In genomic region chr17:8832711-8833352, GRCh38 we compare ENCODE assay signal across 7 cellular contexts. TPM values are rescaled to one million over a fixed set of nuclear protein-coding genes. Genes with fewer than 3 reads are reported as not detected.
DNase-seq lines count a peak whose midpoint lies in the region; ATAC-seq and TF ChIP-seq lines count a peak whose summit lies in the region.

No MANE protein-coding gene starts in this region.

- peak; percentile 66 for DNase-seq in GM13976 (ENCODE audit: low spot score)
- DNase-seq in SK-MEL-5 (ENCODE audit: low read depth, low spot score) = peak; percentile 48
- DNase-seq in epithelial cell of proximal tubule (ENCODE audit: low read depth) = no peak
- peak; percentile 38 for DNase-seq in stimulated activated CD4-positive, alpha-beta T cell treated with anti-CD3 and anti-CD28 coated beads, Interleukin-4, amount 100 ng/mL, for 1 hour

- TF ChIP-seq CTCF in GM13976 (IDR thresholded peaks at IDR 0.05; ENCODE audit: borderline replicate concordance, control extremely low read depth, extremely low read depth, insufficient read depth, missing control alignments) (peak; percentile 42), epithelial cell of proximal tubule (conservative IDR thresholded peaks at IDR 0.05; ENCODE audit: low read depth, low read length) (peak; percentile 28)

- no peak for ATAC-seq in HG03039 (IDR thresholded peaks at IDR 0.05; ENCODE audit: unreplicated experiment)
- no peak for ATAC-seq in HG03280 (IDR thresholded peaks at IDR 0.05; ENCODE audit: unreplicated experiment)
- no peak for ATAC-seq in GM21360 (IDR thresholded peaks at IDR 0.05; ENCODE audit: unreplicated experiment)

- no peak overlapping the region for H3K4me3 ChIP-seq in epithelial cell of proximal tubule (ENCODE audit: low read depth, low read length)

- in situ Hi-C loops in GM13976 (cut with MboI; ENCODE audit: low sequenced_read_pairs, unreplicated experiment) = no loop called here
- in situ Hi-C loops in SK-MEL-5 (cut with HindIII; ENCODE audit: low pct_unique_long_range_greater_than_20kb, low sequenced_read_pairs) = no loop called here

RNA-seq across cellular contexts. Expression of gene MFSD6L, which starts 33.7 kb away (rescaled TPM):
- total RNA-seq in SK-MEL-5 (2014; rRNA removed; shearing (Covaris generic)) = not detected in 2 replicates
- not detected in 2 replicates for polyA plus RNA-seq in SK-MEL-5 (2015; cell fraction: cytosol; rRNA removed)
- not detected in 2 replicates for polyA plus RNA-seq in SK-MEL-5 (2015; cell fraction: nucleus; rRNA removed)
- 0.43 TPM in 1 of 2 replicates, not detected in the other for total RNA-seq in epithelial cell of proximal tubule

RNA-seq across cellular contexts. Expression of gene PIK3R6, which starts 34.6 kb away (rescaled TPM):
- 0.05 TPM in 1 of 2 replicates, not detected in the other for total RNA-seq in SK-MEL-5 (2014; rRNA removed; shearing (Covaris generic))
- 0.04 and 0.16 TPM in 2 replicates for polyA plus RNA-seq in SK-MEL-5 (2015; cell fraction: cytosol; rRNA removed)
- not detected in 2 replicates for polyA plus RNA-seq in SK-MEL-5 (2015; cell fraction: nucleus; rRNA removed)
- not detected in 2 replicates for total RNA-seq in epithelial cell of proximal tubule
